ENCODE assay signal across 26 cellular contexts in genomic region chr12:116248433-116248832, GRCh38.
"Had no signal": no experiment of that assay in that cellular context is flagged by ENCODE, and none has a peak within 500 bp of the region (broad histone marks: within the 10 kb centered on the region; RNA-seq: fewer than 3 reads in every experiment).

No MANE protein-coding gene starts in this region.

- FAIRE-seq: bronchial epithelial cell, islet of Langerhans had no signal

- H3K9me3 Mint-ChIP-seq: memory B cell had no signal

- H3K27ac ChIP-seq: coronary artery, gastroesophageal sphincter, heart left ventricle, thyroid gland had no signal

- H3K27me3 ChIP-seq: gastroesophageal sphincter, heart left ventricle, thyroid gland had no signal

- H3K27ac Mint-ChIP-seq: activated naive CD4-positive, alpha-beta T cell treated with anti-CD3 and anti-CD28 coated beads, Interleukin-2, amount 10 ng/mL, durations not matched to agents 7 days and 5 days; memory B cell; nephron progenitor cell; T-helper 1 cell treated with Interleukin-12 subunit alpha and Interleukin-12 subunit beta and Interleukin-4 antibody, amounts not matched to agents 30 μg/mL and 1 μg/mL, for 36 hours had no signal

- H3K27me3 Mint-ChIP-seq: activated naive CD4-positive, alpha-beta T cell treated with anti-CD3 and anti-CD28 coated beads, Interleukin-2, amount 10 ng/mL, durations not matched to agents 7 days and 5 days; memory B cell; stimulated activated naive CD8-positive, alpha-beta T cell treated with anti-CD3 and anti-CD28 coated beads, Interleukin-15, Interleukin-2, amounts not matched to agents 100 ng/mL and 50 ng/mL, for 24 hours had no signal

- H3K9me3 ChIP-seq: thyroid gland had no signal

- H3K4me3 ChIP-seq: coronary artery, gastroesophageal sphincter, heart left ventricle, thyroid gland had no signal

- H3K36me3 ChIP-seq: gastroesophageal sphincter, heart left ventricle, thyroid gland had no signal

- H3K4me3 Mint-ChIP-seq: activated naive CD4-positive, alpha-beta T cell treated with anti-CD3 and anti-CD28 coated beads, Interleukin-2, amount 10 ng/mL, durations not matched to agents 7 days and 5 days; activated T-cell treated with anti-CD3 and anti-CD28 coated beads, Interleukin-2, amount 50 U/mL, for 4 hours; endodermal cell; memory B cell; nephron progenitor cell; stimulated activated naive CD8-positive, alpha-beta T cell treated with anti-CD3 and anti-CD28 coated beads, Interleukin-15, Interleukin-2, amounts not matched to agents 100 ng/mL and 50 ng/mL, for 24 hours; T-helper 1 cell treated with Interleukin-12 subunit alpha and Interleukin-12 subunit beta and Interleukin-4 antibody, amounts not matched to agents 30 μg/mL and 1 μg/mL, for 36 hours; WTC11 had no signal

- DNase-seq: activated CD8-positive, alpha-beta memory T cell treated with anti-CD3 and anti-CD28 coated beads for 24 hours; activated CD8-positive, alpha-beta memory T cell treated with anti-CD3 and anti-CD28 coated beads, Interleukin-2, amount 50 U/mL, for 4 hours; activated effector memory CD4-positive, alpha-beta T cell treated with anti-CD3 and anti-CD28 coated beads, Interleukin-2, amount 50 U/mL, for 16 hours; activated naive CD4-positive, alpha-beta T cell treated with anti-CD3 and anti-CD28 coated beads, Interleukin-2, amount 10 ng/mL, durations not matched to agents 7 days and 5 days; activated T-cell treated with anti-CD3 and anti-CD28 coated beads, Interleukin-2, amount 50 U/mL, for 4 hours; amygdala; cerebellar nuclear complex; endodermal cell; heart left ventricle; left colon; nephron progenitor cell; occipital lobe; posterior cingulate gyrus; retina; stimulated activated CD4-positive, alpha-beta T cell treated with anti-CD3 and anti-CD28 coated beads, Interleukin-12 subunit alpha, Interleukin-12 subunit beta, amount 100 ng/mL, for 4 hours; substantia nigra; T1000; thyroid gland had no signal

- ATAC-seq: activated T-cell treated with anti-CD3 and anti-CD28 coated beads, Interleukin-2, amount 50 U/mL, for 4 hours; gastroesophageal sphincter; WTC11 had no signal
